Comparison of ENCODE assay signal across 8 cellular contexts in the genomic region with DNA sequence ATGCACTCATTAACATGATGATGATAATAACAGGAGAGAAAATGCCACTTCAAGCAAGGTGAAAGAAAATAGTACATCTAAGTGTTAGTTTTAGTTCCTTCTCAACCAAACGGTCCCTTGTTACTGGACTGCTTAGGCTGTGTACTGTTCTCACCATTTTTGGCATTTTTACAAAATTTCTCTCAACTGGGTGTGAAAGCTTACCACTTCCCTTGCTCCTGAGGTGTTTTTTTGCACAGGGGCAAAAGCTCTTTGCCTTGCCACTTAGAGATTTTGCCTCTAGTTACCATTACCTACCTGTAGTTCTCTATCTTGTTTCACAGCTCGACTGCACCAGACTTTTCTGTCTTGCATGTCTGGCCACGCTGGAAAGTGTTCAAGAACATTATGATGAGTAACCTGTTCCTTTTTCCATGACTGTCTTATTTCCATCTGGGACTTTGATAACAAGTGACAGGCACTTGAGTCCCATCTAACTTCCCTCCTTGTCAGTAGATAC. TPM values are rescaled to one million over a fixed set of nuclear protein-coding genes. Genes with fewer than 3 reads are reported as not detected.
DNase-seq lines count a peak whose midpoint lies in the region; ATAC-seq and TF ChIP-seq lines count a peak whose summit lies in the region.

No MANE protein-coding gene starts in this region.

- no peaks in the 10 kb centered on the region for H3K9me3 Mint-ChIP-seq in HFFc6
- H3K9me3 Mint-ChIP-seq in stimulated activated naive CD8-positive, alpha-beta T cell treated with anti-CD3 and anti-CD28 coated beads, Interleukin-15, Interleukin-2, amounts not matched to agents 100 ng/mL and 50 ng/mL, for 24 hours, result no peaks in the 10 kb centered on the region

- H3K4me1 Mint-ChIP-seq in HFFc6 (ENCODE audit: low read depth), result peaks cover 91% of the 10 kb centered on the region
- peaks cover 97% of the 10 kb centered on the region for H3K4me1 Mint-ChIP-seq in stimulated activated naive CD8-positive, alpha-beta T cell treated with anti-CD3 and anti-CD28 coated beads, Interleukin-15, Interleukin-2, amounts not matched to agents 100 ng/mL and 50 ng/mL, for 24 hours (ENCODE audit: low read depth)

- H3K36me3 Mint-ChIP-seq in HFFc6 (ENCODE audit: low read depth), result peaks cover 31% of the 10 kb centered on the region
- peaks cover 12% of the 10 kb centered on the region for H3K36me3 Mint-ChIP-seq in stimulated activated naive CD8-positive, alpha-beta T cell treated with anti-CD3 and anti-CD28 coated beads, Interleukin-15, Interleukin-2, amounts not matched to agents 100 ng/mL and 50 ng/mL, for 24 hours (ENCODE audit: low read depth)

- no peak for DNase-seq in HFFc6
- peak; percentile 16 for DNase-seq in NCI-H226
- DNase-seq in dermis blood vessel endothelial cell, result peak; percentile 66
- no peak for DNase-seq in NCI-H1694 treated with DMSO at 0.1 percent for 48 hours (lab: John Stamatoyannopoulos, UW)
- no peak for DNase-seq in GOT3 (lab: John Stamatoyannopoulos, UW)
- DNase-seq in HEK293T (ENCODE audit: extremely low spot score), result no peak

- POLR2A ChIA-PET in HEK293T (lab: Yijun Ruan, JAX), result interaction anchor here (1.5 kb wide), 1 partner anchor 11 kb away, joined by 3 read pairs; a partner anchor contains a TSS

- peak overlapping the region; percentile 73 for H3K27ac Mint-ChIP-seq in HFFc6
- peak overlapping the region; percentile 98 for H3K27ac Mint-ChIP-seq in stimulated activated naive CD8-positive, alpha-beta T cell treated with anti-CD3 and anti-CD28 coated beads, Interleukin-15, Interleukin-2, amounts not matched to agents 100 ng/mL and 50 ng/mL, for 24 hours

- CTCF ChIA-PET in HEK293T (lab: Yijun Ruan, JAX), result no interaction called here

- H3K4me3 Mint-ChIP-seq in HFFc6, result peak overlapping the region; percentile 75
- H3K4me3 Mint-ChIP-seq in stimulated activated naive CD8-positive, alpha-beta T cell treated with anti-CD3 and anti-CD28 coated beads, Interleukin-15, Interleukin-2, amounts not matched to agents 100 ng/mL and 50 ng/mL, for 24 hours, result peak overlapping the region; percentile 79

- no peak for TF ChIP-seq CTCF in HFFc6 (IDR thresholded peaks at IDR 0.05)

- peaks cover 2% of the 10 kb centered on the region; the same call in 1 of the 2 replicates for H3K27me3 Mint-ChIP-seq in HFFc6 (ENCODE audit: insufficient read depth)
- no peaks in the 10 kb centered on the region for H3K27me3 Mint-ChIP-seq in stimulated activated naive CD8-positive, alpha-beta T cell treated with anti-CD3 and anti-CD28 coated beads, Interleukin-15, Interleukin-2, amounts not matched to agents 100 ng/mL and 50 ng/mL, for 24 hours

- peak; percentile 72 for ATAC-seq in GM18868 (IDR thresholded peaks at IDR 0.05; ENCODE audit: unreplicated experiment)

TF ChIP-seq in HEK293T, 16 proteins besides CTCF, POLR2A, EP300 and RAD21:
- TF ChIP-seq ZNF384 (IDR thresholded peaks at IDR 0.05) (no peak), HDGF (IDR thresholded peaks at IDR 0.05; ENCODE audit: borderline replicate concordance) (no peak), FOXM1 (IDR thresholded peaks at IDR 0.05; ENCODE audit: borderline replicate concordance) (no peak), FOXA1 (IDR thresholded peaks at IDR 0.05) (no peak), CTBP1 (IDR thresholded peaks at IDR 0.05; ENCODE audit: borderline replicate concordance) (no peak), LEF1 (IDR thresholded peaks at IDR 0.05; ENCODE audit: borderline replicate concordance) (no peak), SUZ12 (IDR thresholded peaks at IDR 0.05) (no peak), NFRKB (IDR thresholded peaks at IDR 0.05) (no peak), FOXK2 (IDR thresholded peaks at IDR 0.05) (no peak), ELF4 (IDR thresholded peaks at IDR 0.05) (no peak)

RNA-seq across cellular contexts. Expression of a gene that starts 10.7 kb away (rescaled TPM):
- 100 to 1,000 TPM; 452 to 692 (median 485) TPM for total RNA-seq in HFFc6 (2021; fragmentation: NEBNext Ultra II Directional; extraction: Animal tissue kit (Norgen Biotek cat#: 25700))
- 68.1 and 94.3 TPM in 2 replicates for total RNA-seq in dermis blood vessel endothelial cell

Comparison
In these comparisons a context has a peak if more than half of its experiments do, and no peak if none do; other contexts are left out.
1. DNase-seq: peak in NCI-H226 (single experiment) and dermis blood vessel endothelial cell (single experiment); none in HFFc6 (single experiment), NCI-H1694 treated with DMSO at 0.1 percent for 48 hours (single experiment), GOT3 (single experiment) and HEK293T (single experiment).